In genomic region chr11:12715131-12715530, GRCh38 we compare ENCODE assay signal across 21 cellular contexts.
"Had no signal": no experiment of that assay in that cellular context is flagged by ENCODE, and none has a peak within 500 bp of the region (broad histone marks: within the 10 kb centered on the region; RNA-seq: fewer than 3 reads in every experiment).

No MANE protein-coding gene starts in this region.

- H3K4me3 Mint-ChIP-seq: effector memory CD8-positive, alpha-beta T cell; naive thymus-derived CD4-positive, alpha-beta T cell; nephron; stimulated activated naive B cell treated with anti-CD40 and anti-IgM and Interleukin-4, amounts not matched to agents 10 μg/mL and 1 μg/mL and 100 μg/mL, for 72 hours; stimulated activated naive CD8-positive, alpha-beta T cell treated with anti-CD3 and anti-CD28 coated beads, Interleukin-15, Interleukin-2, amounts not matched to agents 100 ng/mL and 50 ng/mL, for 24 hours; type B pancreatic cell had no signal

- H3K4me3 ChIP-seq: coronary artery, esophagus squamous epithelium, gastrocnemius medialis, lung, mucosa of descending colon, pancreas, right lobe of liver, suprapubic skin had no signal

- H3K36me3 ChIP-seq: esophagus squamous epithelium, gastrocnemius medialis, pancreas, right lobe of liver, suprapubic skin had no signal

- H3K27ac Mint-ChIP-seq: effector memory CD8-positive, alpha-beta T cell; naive thymus-derived CD4-positive, alpha-beta T cell; nephron; stimulated activated naive B cell treated with anti-CD40 and anti-IgM and Interleukin-4, amounts not matched to agents 10 μg/mL and 1 μg/mL and 100 μg/mL, for 72 hours; stimulated activated naive CD8-positive, alpha-beta T cell treated with anti-CD3 and anti-CD28 coated beads, Interleukin-15, Interleukin-2, amounts not matched to agents 100 ng/mL and 50 ng/mL, for 24 hours; type B pancreatic cell had no signal

- H3K4me1 Mint-ChIP-seq: stimulated activated naive B cell treated with anti-CD40 and anti-IgM and Interleukin-4, amounts not matched to agents 10 μg/mL and 1 μg/mL and 100 μg/mL, for 72 hours had no signal

- H3K36me3 Mint-ChIP-seq: naive thymus-derived CD4-positive, alpha-beta T cell; stimulated activated naive B cell treated with anti-CD40 and anti-IgM and Interleukin-4, amounts not matched to agents 10 μg/mL and 1 μg/mL and 100 μg/mL, for 72 hours had no signal

- H3K9me3 ChIP-seq: esophagus squamous epithelium, gastrocnemius medialis, mucosa of descending colon, pancreas, right lobe of liver, suprapubic skin had no signal

- H3K9me3 Mint-ChIP-seq: nephron; stimulated activated naive B cell treated with anti-CD40 and anti-IgM and Interleukin-4, amounts not matched to agents 10 μg/mL and 1 μg/mL and 100 μg/mL, for 72 hours; stimulated activated naive CD8-positive, alpha-beta T cell treated with anti-CD3 and anti-CD28 coated beads, Interleukin-15, Interleukin-2, amounts not matched to agents 100 ng/mL and 50 ng/mL, for 24 hours; type B pancreatic cell had no signal

- DNase-seq: dermis blood vessel endothelial cell; effector memory CD8-positive, alpha-beta T cell; erythroblast; esophagus squamous epithelium; gastrocnemius medialis; kidney; mucosa of descending colon; naive thymus-derived CD4-positive, alpha-beta T cell; occipital lobe; pancreas; right lobe of liver; small intestine; stimulated activated CD4-positive, alpha-beta T cell treated with anti-CD3 and anti-CD28 coated beads, Interleukin-15, amount 100 ng/mL, for 24 hours; stimulated activated CD4-positive, alpha-beta T cell treated with anti-CD3 and anti-CD28 coated beads, Interleukin-2, amount 100 ng/mL, for 48 hours; stimulated activated naive B cell treated with anti-CD40 and anti-IgM and Interleukin-4, amounts not matched to agents 10 μg/mL and 1 μg/mL and 100 μg/mL, for 72 hours had no signal

- H3K27me3 Mint-ChIP-seq: type B pancreatic cell had no signal

- H3K27ac ChIP-seq: coronary artery, esophagus squamous epithelium, gastrocnemius medialis, pancreas, right lobe of liver, suprapubic skin had no signal

- H3K4me1 ChIP-seq: pancreas had no signal

- H3K27me3 ChIP-seq: esophagus squamous epithelium, gastrocnemius medialis, pancreas, right lobe of liver, suprapubic skin had no signal
